In the genomic region with DNA sequence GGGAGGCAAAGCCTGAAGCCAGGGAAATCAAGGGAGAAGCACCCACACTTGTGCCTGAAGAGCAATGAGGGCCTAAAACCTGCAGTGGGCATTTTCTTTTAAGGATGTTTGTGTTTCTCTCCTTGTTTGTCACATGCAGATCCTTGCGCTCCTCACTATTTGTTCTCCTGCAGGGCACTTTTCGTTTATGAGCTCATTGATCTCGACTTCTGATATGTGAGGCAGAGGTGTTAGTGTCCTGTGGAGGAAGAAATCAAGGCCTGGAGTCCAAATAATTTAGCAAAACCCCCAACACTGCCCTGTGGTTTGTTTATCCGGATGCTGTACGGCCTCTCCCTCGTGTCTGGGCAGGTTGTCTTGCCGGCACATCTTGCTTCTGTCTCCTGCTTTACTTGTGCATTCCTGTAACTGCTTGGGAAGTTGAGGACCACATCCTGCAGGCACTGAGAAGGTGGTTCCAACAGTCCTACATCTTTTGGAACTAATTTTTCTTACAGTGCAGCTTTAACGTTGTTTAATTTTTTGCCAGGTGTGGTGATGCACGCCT, we compare ENCODE assay signal across 1 cellular context.
TF ChIP-seq lines count a peak whose summit lies in the region.

No MANE protein-coding gene starts in this region.

TF ChIP-seq in K562, 482 proteins besides CTCF, POLR2A, EP300 and RAD21:
- TF ChIP-seq, protein P1, sequence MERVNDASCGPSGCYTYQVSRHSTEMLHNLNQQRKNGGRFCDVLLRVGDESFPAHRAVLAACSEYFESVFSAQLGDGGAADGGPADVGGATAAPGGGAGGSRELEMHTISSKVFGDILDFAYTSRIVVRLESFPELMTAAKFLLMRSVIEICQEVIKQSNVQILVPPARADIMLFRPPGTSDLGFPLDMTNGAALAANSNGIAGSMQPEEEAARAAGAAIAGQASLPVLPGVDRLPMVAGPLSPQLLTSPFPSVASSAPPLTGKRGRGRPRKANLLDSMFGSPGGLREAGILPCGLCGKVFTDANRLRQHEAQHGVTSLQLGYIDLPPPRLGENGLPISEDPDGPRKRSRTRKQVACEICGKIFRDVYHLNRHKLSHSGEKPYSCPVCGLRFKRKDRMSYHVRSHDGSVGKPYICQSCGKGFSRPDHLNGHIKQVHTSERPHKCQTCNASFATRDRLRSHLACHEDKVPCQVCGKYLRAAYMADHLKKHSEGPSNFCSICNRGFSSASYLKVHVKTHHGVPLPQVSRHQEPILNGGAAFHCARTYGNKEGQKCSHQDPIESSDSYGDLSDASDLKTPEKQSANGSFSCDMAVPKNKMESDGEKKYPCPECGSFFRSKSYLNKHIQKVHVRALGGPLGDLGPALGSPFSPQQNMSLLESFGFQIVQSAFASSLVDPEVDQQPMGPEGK (CRISPR knock-in tag; IDR thresholded peaks at IDR 0.05; ENCODE audit: borderline replicate concordance) = no peak
- TF ChIP-seq ATF7 (IDR thresholded peaks at IDR 0.05) = 0 out of 2 replicates have a peak, but pooled peaks have one; percentile 12
- TF ChIP-seq, protein P2, sequence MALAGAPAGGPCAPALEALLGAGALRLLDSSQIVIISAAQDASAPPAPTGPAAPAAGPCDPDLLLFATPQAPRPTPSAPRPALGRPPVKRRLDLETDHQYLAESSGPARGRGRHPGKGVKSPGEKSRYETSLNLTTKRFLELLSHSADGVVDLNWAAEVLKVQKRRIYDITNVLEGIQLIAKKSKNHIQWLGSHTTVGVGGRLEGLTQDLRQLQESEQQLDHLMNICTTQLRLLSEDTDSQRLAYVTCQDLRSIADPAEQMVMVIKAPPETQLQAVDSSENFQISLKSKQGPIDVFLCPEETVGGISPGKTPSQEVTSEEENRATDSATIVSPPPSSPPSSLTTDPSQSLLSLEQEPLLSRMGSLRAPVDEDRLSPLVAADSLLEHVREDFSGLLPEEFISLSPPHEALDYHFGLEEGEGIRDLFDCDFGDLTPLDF (CRISPR knock-in tag; IDR thresholded peaks at IDR 0.05) = 0 out of 2 replicates have a peak, but pooled peaks have one; percentile 20
